Comparison of ENCODE assay signal across 12 cellular contexts in genomic region chr10:971150-971542, GRCh38. TPM values are rescaled to one million over a fixed set of nuclear protein-coding genes. Genes with fewer than 3 reads are reported as not detected.
DNase-seq lines count a peak whose midpoint lies in the region; ATAC-seq and TF ChIP-seq lines count a peak whose summit lies in the region.
"Had no signal": no experiment of that assay in that cellular context is flagged by ENCODE, and none has a peak within 500 bp of the region (broad histone marks: within the 10 kb centered on the region; RNA-seq: fewer than 3 reads in every experiment).

No MANE protein-coding gene starts in this region.

- ATAC-seq in upper lobe of right lung (peak; percentile 16), GM19328 (IDR thresholded peaks at IDR 0.05; ENCODE audit: unreplicated experiment) (no peak)
- ATAC-seq: activated T-cell treated with anti-CD3 and anti-CD28 coated beads, Interleukin-2, amount 50 U/mL, for 72 hours; naive thymus-derived CD8-positive, alpha-beta T cell had no signal

- H3K27ac ChIP-seq in upper lobe of right lung (peak overlapping the region; percentile 81), brain microvascular endothelial cell (no peak overlapping the region), WERI-Rb-1 (no peak overlapping the region)
- H3K27ac ChIP-seq: testis had no signal

- no peak for TF ChIP-seq CTCF in cardiac fibroblast (IDR thresholded peaks at IDR 0.05; ENCODE audit: low read depth, low read length)
- no peak for TF ChIP-seq CTCF in upper lobe of right lung (IDR thresholded peaks at IDR 0.05)
- TF ChIP-seq CTCF in brain microvascular endothelial cell (IDR thresholded peaks at IDR 0.05; ENCODE audit: low read depth, low read length, missing control alignments), result no peak
- no peak for TF ChIP-seq CTCF in WERI-Rb-1 (IDR thresholded peaks at IDR 0.05; ENCODE audit: low read depth, low read length)

- DNase-seq in SIG-M5 treated with dmso at 0.1 percent for 504 hours (lab: John Stamatoyannopoulos, UW; ENCODE audit: unreplicated experiment), result peak; percentile 31
- DNase-seq in SIG-M5 (lab: John Stamatoyannopoulos, UW), result no peak
- peak; percentile 21 to 47 for DNase-seq in cardiac fibroblast (ENCODE audit: low read depth in 2 of 2)
- peak; percentile 35 for DNase-seq in medulla oblongata (ENCODE audit: extremely low spot score)
- DNase-seq in upper lobe of right lung, result peak; percentile 72
- no peak for DNase-seq in brain microvascular endothelial cell
- no peak for DNase-seq in WERI-Rb-1
- DNase-seq: activated T-cell treated with anti-CD3 and anti-CD28 coated beads, Interleukin-2, amount 50 U/mL, for 72 hours; naive thymus-derived CD8-positive, alpha-beta T cell; testis had no signal

- H3K4me1 ChIP-seq in upper lobe of right lung, result peaks cover 25% of the 10 kb centered on the region
- H3K4me1 ChIP-seq: testis had no signal

- H3K4me3 ChIP-seq in cardiac fibroblast (replicated peaks in 1 of 2; ENCODE audit: low read depth in 2 of 2, low read length in 2 of 2), result no peak overlapping the region
- H3K4me3 ChIP-seq in upper lobe of right lung, result peak overlapping the region; percentile 6
- H3K4me3 ChIP-seq in brain microvascular endothelial cell (ENCODE audit: low read depth, low read length), result no peak overlapping the region
- H3K4me3 ChIP-seq in WERI-Rb-1 (ENCODE audit: low read depth, low read length), result no peak overlapping the region
- H3K4me3 ChIP-seq: heart left ventricle, testis had no signal

- intact Hi-C loops in upper lobe of right lung (cut with DNase I), result no loop called here

- no peaks in the 10 kb centered on the region for H3K36me3 ChIP-seq in upper lobe of right lung
- no peaks in the 10 kb centered on the region for H3K36me3 ChIP-seq in brain microvascular endothelial cell (replicated peaks)
- H3K36me3 ChIP-seq in WERI-Rb-1, result no peaks in the 10 kb centered on the region
- H3K36me3 ChIP-seq: heart left ventricle had no signal

- in situ Hi-C loops in brain microvascular endothelial cell (cut with HindIII; ENCODE audit: low pct_ligation_motif_present, low sequenced_read_pairs), result no loop called here

- no peaks in the 10 kb centered on the region for H3K9me3 ChIP-seq in upper lobe of right lung
- no peaks in the 10 kb centered on the region for H3K9me3 ChIP-seq in WERI-Rb-1 (ENCODE audit: severe bottlenecking)
- H3K9me3 ChIP-seq: heart left ventricle, testis had no signal

- H3K27me3 ChIP-seq in upper lobe of right lung (no peaks in the 10 kb centered on the region), brain microvascular endothelial cell (replicated peaks) (no peaks in the 10 kb centered on the region), WERI-Rb-1 (ENCODE audit: insufficient read depth, low read depth, severe bottlenecking) (no peaks in the 10 kb centered on the region)
- H3K27me3 ChIP-seq: heart left ventricle, testis had no signal

RNA-seq across cellular contexts. Expression of gene GTPBP4, which starts 17.1 kb away (rescaled TPM):
- total RNA-seq in upper lobe of right lung, result 36.5 TPM

RNA-seq across cellular contexts. Expression of gene LARP4B, which starts 39.6 kb away (rescaled TPM):
- total RNA-seq in upper lobe of right lung, result 126 TPM

RNA-seq across cellular contexts. Expression of gene IDI2, which starts 54.5 kb away (rescaled TPM):
- total RNA-seq in upper lobe of right lung, result not detected
- total RNA-seq: activated T-cell treated with anti-CD3 and anti-CD28 coated beads, Interleukin-2, amount 50 U/mL, for 72 hours; naive thymus-derived CD8-positive, alpha-beta T cell had no signal

Comparison
In these comparisons a context has a peak if more than half of its experiments do, and no peak if none do; other contexts are left out.
1. DNase-seq: peak in SIG-M5 treated with dmso at 0.1 percent for 504 hours (single experiment), cardiac fibroblast (2 of 2), medulla oblongata (single experiment) and upper lobe of right lung (single experiment); none in SIG-M5 (single experiment), brain microvascular endothelial cell (single experiment) and WERI-Rb-1 (single experiment).